ENCODE assay signal across 16 cellular contexts in the genomic region with DNA sequence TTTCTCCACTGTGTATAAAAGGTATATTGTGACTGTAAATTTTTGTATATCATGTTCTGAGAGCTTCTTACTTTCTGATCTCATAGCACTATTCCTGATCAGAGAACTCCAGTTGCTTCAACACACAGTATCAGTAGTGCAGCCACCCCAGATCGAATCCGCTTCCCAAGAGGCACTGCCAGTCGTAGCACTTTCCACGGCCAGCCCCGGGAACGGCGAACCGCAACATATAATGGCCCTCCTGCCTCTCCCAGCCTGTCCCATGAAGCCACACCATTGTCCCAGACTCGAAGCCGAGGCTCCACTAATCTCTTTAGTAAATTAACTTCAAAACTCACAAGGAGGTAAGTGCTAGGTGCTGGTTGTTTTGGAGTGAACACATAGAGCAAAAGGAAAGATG. TPM values are rescaled to one million over a fixed set of nuclear protein-coding genes. Genes with fewer than 3 reads are reported as not detected.
DNase-seq lines count a peak whose midpoint lies in the region; ATAC-seq and TF ChIP-seq lines count a peak whose summit lies in the region.
"Had no signal": no experiment of that assay in that cellular context is flagged by ENCODE, and none has a peak within 500 bp of the region (broad histone marks: within the 10 kb centered on the region; RNA-seq: fewer than 3 reads in every experiment).

No MANE protein-coding gene starts in this region.

- peaks cover 2 to 38% (median 21%) of the 10 kb centered on the region in 5 donors for H3K4me1 ChIP-seq in subcutaneous abdominal adipose tissue (ENCODE audit: control insufficient read depth in 5 of 5, insufficient read depth in 5 of 5, low read length in 5 of 5)
- H3K4me1 ChIP-seq: BLaER1 treated with 17β-estradiol and CSF1 and Interleukin-3, amounts not matched to agents 10 nM and 100 nM had no signal

- H3K27me3 Mint-ChIP-seq in activated T-cell treated with anti-CD3 and anti-CD28 coated beads, Interleukin-2, amount 50 U/mL, for 72 hours (ENCODE audit: low read depth), result no peaks in the 10 kb centered on the region
- H3K27me3 Mint-ChIP-seq in brain (no peaks in the 10 kb centered on the region), memory B cell (no peaks in the 10 kb centered on the region)

- no peak overlapping the region for H3K4me3 Mint-ChIP-seq in activated T-cell treated with anti-CD3 and anti-CD28 coated beads, Interleukin-2, amount 50 U/mL, for 72 hours
- H3K4me3 Mint-ChIP-seq in brain (no peak overlapping the region), memory B cell (no peak overlapping the region)
- H3K4me3 Mint-ChIP-seq: CD8-positive, alpha-beta memory T cell had no signal

- peaks cover 3 to 9% of the 10 kb centered on the region in 2 donors for H3K36me3 Mint-ChIP-seq in activated T-cell treated with anti-CD3 and anti-CD28 coated beads, Interleukin-2, amount 50 U/mL, for 72 hours (ENCODE audit: insufficient read depth in 2 of 2)
- peaks cover 56% of the 10 kb centered on the region for H3K36me3 Mint-ChIP-seq in brain
- H3K36me3 Mint-ChIP-seq in memory B cell, result peaks cover 16% of the 10 kb centered on the region

- no peak for TF ChIP-seq CTCF in brain (conservative IDR thresholded peaks at IDR 0.05)

- no peak overlapping the region for H3K4me3 ChIP-seq in subcutaneous abdominal adipose tissue (ENCODE audit: low read depth in 1 of 5, low read length in 5 of 5)
- H3K4me3 ChIP-seq: BLaER1 treated with 17β-estradiol and CSF1 and Interleukin-3, amounts not matched to agents 10 nM and 100 nM had no signal

- H3K27ac ChIP-seq in subcutaneous abdominal adipose tissue (ENCODE audit: low read depth, low read length), result peak overlapping the region; percentile 84
- H3K27ac ChIP-seq: BLaER1 treated with 17β-estradiol and CSF1 and Interleukin-3, amounts not matched to agents 10 nM and 100 nM had no signal

- no peaks in the 10 kb centered on the region for H3K9me3 Mint-ChIP-seq in activated T-cell treated with anti-CD3 and anti-CD28 coated beads, Interleukin-2, amount 50 U/mL, for 72 hours
- no peaks in the 10 kb centered on the region for H3K9me3 Mint-ChIP-seq in brain
- H3K9me3 Mint-ChIP-seq in memory B cell, result no peaks in the 10 kb centered on the region
- H3K9me3 Mint-ChIP-seq: CD8-positive, alpha-beta memory T cell had no signal

- no peak overlapping the region for H3K9ac ChIP-seq in subcutaneous abdominal adipose tissue (ENCODE audit: low read length in 5 of 5)
- H3K9ac ChIP-seq: BLaER1 treated with 17β-estradiol and CSF1 and Interleukin-3, amounts not matched to agents 10 nM and 100 nM had no signal

- H3K27me3 ChIP-seq in subcutaneous abdominal adipose tissue (ENCODE audit: control insufficient read depth in 5 of 5, insufficient read depth in 4 of 5, low read length in 5 of 5), result no peaks in the 10 kb centered on the region
- H3K27me3 ChIP-seq: BLaER1 treated with 17β-estradiol and CSF1 and Interleukin-3, amounts not matched to agents 10 nM and 100 nM had no signal

- peaks cover 11 to 67% (median 44%) of the 10 kb centered on the region in 5 donors for H3K36me3 ChIP-seq in subcutaneous abdominal adipose tissue (ENCODE audit: control insufficient read depth in 5 of 5, insufficient read depth in 5 of 5, low read length in 5 of 5)

- H3K27ac Mint-ChIP-seq in activated T-cell treated with anti-CD3 and anti-CD28 coated beads, Interleukin-2, amount 50 U/mL, for 72 hours, result peak overlapping the region; percentile 77
- H3K27ac Mint-ChIP-seq in brain, result peak overlapping the region in 3 of 5 experiments; percentile 8 to 64 (median 13)
- H3K27ac Mint-ChIP-seq in memory B cell, result peak overlapping the region; percentile 21

- ATAC-seq in activated T-cell treated with anti-CD3 and anti-CD28 coated beads, Interleukin-2, amount 50 U/mL, for 72 hours (replicated peaks in 1 of 2), result no peak
- ATAC-seq in memory B cell (ENCODE audit: low read depth), result no peak
- no peak for ATAC-seq in GM19467 (IDR thresholded peaks at IDR 0.05; ENCODE audit: unreplicated experiment)

- DNase-seq in activated T-cell treated with anti-CD3 and anti-CD28 coated beads, Interleukin-2, amount 50 U/mL, for 72 hours, result no peak
- DNase-seq in activated T-cell treated with anti-CD3 and anti-CD28 coated beads for 4 hours (no peak), memory B cell (ENCODE audit: low spot score in 2 of 2) (no peak), NCI-H748 treated with DMSO at 0.1 percent for 48 hours (lab: John Stamatoyannopoulos, UW) (no peak), HPDE6-E6E7 (ENCODE audit: extremely low spot score) (no peak)
- DNase-seq: CD8-positive, alpha-beta memory T cell; DMS79 treated with DMSO at 0.1 percent for 48 hours; HCEC 1CT; NCI-H1105 treated with DMSO at 0.1 percent for 48 hours; NCI-H1694 treated with DMSO at 0.1 percent for 48 hours; NCI-H526 treated with DMSO at 0.1 percent for 48 hours; OCI-M1 had no signal

- H3K9me3 ChIP-seq in subcutaneous abdominal adipose tissue (ENCODE audit: control insufficient read depth in 5 of 5, low read length in 5 of 5), result no peaks in the 10 kb centered on the region
- H3K9me3 ChIP-seq: BLaER1 treated with 17β-estradiol and CSF1 and Interleukin-3, amounts not matched to agents 10 nM and 100 nM had no signal

- no peaks in the 10 kb centered on the region for H3K4me1 Mint-ChIP-seq in activated T-cell treated with anti-CD3 and anti-CD28 coated beads, Interleukin-2, amount 50 U/mL, for 72 hours (ENCODE audit: low read depth)
- H3K4me1 Mint-ChIP-seq in brain (peaks cover 13% of the 10 kb centered on the region), memory B cell (no peaks in the 10 kb centered on the region)
- H3K4me1 Mint-ChIP-seq: CD8-positive, alpha-beta memory T cell had no signal

RNA-seq across cellular contexts. Expression of a gene that starts 30.9 kb away (rescaled TPM):
- total RNA-seq in activated T-cell treated with anti-CD3 and anti-CD28 coated beads, Interleukin-2, amount 50 U/mL, for 72 hours, result 1 to 10 TPM; 7.0 to 9.5 TPM
- polyA plus RNA-seq in brain (ENCODE audit: insufficient read depth, low read depth, low replicate concordance), result 2,462 TPM

RNA-seq across cellular contexts. Expression of a gene that starts 37.3 kb away (rescaled TPM):
- 1 to 10 TPM; 6.3 to 8.4 TPM for total RNA-seq in activated T-cell treated with anti-CD3 and anti-CD28 coated beads, Interleukin-2, amount 50 U/mL, for 72 hours
- 17.1 TPM for polyA plus RNA-seq in brain (ENCODE audit: insufficient read depth, low read depth, low replicate concordance)

Comparison
In these comparisons a context has a peak if more than half of its experiments do, and no peak if none do; other contexts are left out.
1. H3K27ac Mint-ChIP-seq: peak in every context shown above with its lines; median percentile 77 in activated T-cell treated with anti-CD3 and anti-CD28 coated beads, Interleukin-2, amount 50 U/mL, for 72 hours; 21 in memory B cell; 13 in brain.